Comparison of ENCODE assay signal across 1 cellular context in genomic region chr1:121538148-121538547, GRCh38.
A peak's percentile ranks its signal among the peaks of the same experiment; 100 is the strongest.
TF ChIP-seq lines count a peak whose summit lies in the region.
"Not testable (repeated sequence)": the region's sequence is repeated elsewhere in the genome, so short reads cannot be mapped to it uniquely, and the experiment has no call there.

No MANE protein-coding gene starts in this region.

TF ChIP-seq in K562, 482 proteins besides CTCF, POLR2A, EP300 and RAD21 (continued from another document):
- TF ChIP-seq MGA (IDR thresholded peaks at IDR 0.05) (peak; percentile 72), NRF1 (conservative IDR thresholded peaks at IDR 0.05 in 1 of 2, IDR thresholded peaks at IDR 0.05 in 1 of 2) (peak; percentile 62 to 67), SOX6 (IDR thresholded peaks at IDR 0.05) (0 out of 2 replicates have a peak, but pooled peaks have one; percentile 10), NR2C1 (tag; IDR thresholded peaks at IDR 0.05) (0 out of 2 replicates have a peak, but pooled peaks have one; percentile 34), L3MBTL2 (IDR thresholded peaks at IDR 0.05) (peak; percentile 74)
- not testable (repeated sequence) for TF ChIP-seq NR2C1 (IDR thresholded peaks at IDR 0.05)
